In genomic region chr2:42117182-42117579, GRCh38 we compare ENCODE assay signal across 1 cellular context.
TF ChIP-seq lines count a peak whose summit lies in the region.

No MANE protein-coding gene starts in this region.

TF ChIP-seq in HCT116, 20 proteins besides CTCF, POLR2A, EP300 and RAD21:
- no peak for TF ChIP-seq MAX (IDR thresholded peaks at IDR 0.05)
- no peak for TF ChIP-seq ZBTB33 (IDR thresholded peaks at IDR 0.05; ENCODE audit: extremely low read depth, insufficient replicate concordance, low read length)
- TF ChIP-seq EGR1 (IDR thresholded peaks at IDR 0.05; ENCODE audit: low read depth): no peak
- TF ChIP-seq FOSL1 (IDR thresholded peaks at IDR 0.05; ENCODE audit: low read depth): no peak
- TF ChIP-seq SP1 (IDR thresholded peaks at IDR 0.05; ENCODE audit: low read depth): no peak
- no peak for TF ChIP-seq ELF1 (IDR thresholded peaks at IDR 0.05; ENCODE audit: borderline replicate concordance, low read depth)
- no peak for TF ChIP-seq TCF7L2 (IDR thresholded peaks at IDR 0.05; ENCODE audit: borderline replicate concordance, extremely low read depth, insufficient read depth, insufficient read length)
- TF ChIP-seq POLR2AphosphoS5 (IDR thresholded peaks at IDR 0.05; ENCODE audit: low read depth, low read length): no peak
- no peak for TF ChIP-seq JUND (IDR thresholded peaks at IDR 0.05)
- TF ChIP-seq ZFX (IDR thresholded peaks at IDR 0.05): no peak
- TF ChIP-seq EZH2 (IDR thresholded peaks at IDR 0.05): no peak
- no peak for TF ChIP-seq CEBPB (IDR thresholded peaks at IDR 0.05; ENCODE audit: low read depth)
